Comparison of ENCODE assay signal across 22 cellular contexts in the genomic region with DNA sequence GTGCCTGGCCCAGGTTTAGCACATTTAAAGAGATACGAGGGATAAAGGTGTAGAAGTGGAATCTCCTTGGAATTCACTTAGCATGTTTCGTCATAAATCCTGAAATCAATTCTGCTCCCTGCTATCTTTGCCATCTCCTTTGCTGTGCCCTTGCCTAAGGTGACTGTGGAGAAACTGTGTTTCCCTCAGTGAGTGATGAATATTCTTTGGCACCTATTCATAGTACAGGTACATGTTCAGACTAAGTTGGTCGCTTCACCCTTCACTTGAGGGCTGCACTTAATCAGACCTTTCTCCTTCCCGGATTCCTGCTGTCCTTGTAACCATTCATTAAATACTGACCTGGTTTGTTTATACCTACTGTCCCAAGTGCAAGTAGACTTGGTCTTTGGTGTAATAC.
"Had no signal": no experiment of that assay in that cellular context is flagged by ENCODE, and none has a peak within 500 bp of the region (broad histone marks: within the 10 kb centered on the region; RNA-seq: fewer than 3 reads in every experiment).

No MANE protein-coding gene starts in this region.

- DNase-seq: activated CD4-positive, alpha-beta T cell treated with anti-CD3 and anti-CD28 coated beads for 4 hours; activated CD8-positive, alpha-beta memory T cell treated with anti-CD3 and anti-CD28 coated beads, Interleukin-2, amount 50 U/mL, for 4 hours; activated CD8-positive, alpha-beta T cell treated with anti-CD3 and anti-CD28 coated beads for 36 hours; activated T-cell treated with anti-CD3 and anti-CD28 coated beads, Interleukin-2, amount 50 U/mL, for 1 hour; aorta; body of pancreas; MM.1S; NCI-H1105; NCI-H1436 treated with DMSO at 0.1 percent for 48 hours; NCI-H187; NCI-H2081; NCI-H510A treated with DMSO at 0.1 percent for 48 hours; PC-3; SIG-M5; T-cell; T-helper 2 cell; T1000 had no signal

- ATAC-seq: activated CD8-positive, alpha-beta T cell treated with anti-CD3 and anti-CD28 coated beads for 36 hours; body of pancreas; K562; T-cell had no signal

- H3K27me3 ChIP-seq: body of pancreas, cardiac muscle cell had no signal

- H3K4me3 ChIP-seq: body of pancreas, cardiac muscle cell, K562 had no signal

- H3K9me3 ChIP-seq: body of pancreas had no signal

- H3K27ac ChIP-seq: cardiac muscle cell had no signal

- H3K27me3 Mint-ChIP-seq: activated CD8-positive, alpha-beta T cell treated with anti-CD3 and anti-CD28 coated beads for 36 hours; activated naive CD4-positive, alpha-beta T cell treated with anti-CD3 and anti-CD28 coated beads, Interleukin-2, amount 50 U/mL, for 24 hours; T-cell had no signal

- H3K4me3 Mint-ChIP-seq: activated CD8-positive, alpha-beta T cell treated with anti-CD3 and anti-CD28 coated beads for 36 hours; activated naive CD4-positive, alpha-beta T cell treated with anti-CD3 and anti-CD28 coated beads, Interleukin-2, amount 50 U/mL, for 24 hours; T-cell had no signal

- H3K27ac Mint-ChIP-seq: activated CD8-positive, alpha-beta T cell treated with anti-CD3 and anti-CD28 coated beads for 36 hours; activated naive CD4-positive, alpha-beta T cell treated with anti-CD3 and anti-CD28 coated beads, Interleukin-2, amount 50 U/mL, for 24 hours; T-cell had no signal

- FAIRE-seq: K562, RCC 7860, TTC549 had no signal

- H3K9me3 Mint-ChIP-seq: activated CD8-positive, alpha-beta T cell treated with anti-CD3 and anti-CD28 coated beads for 36 hours; activated naive CD4-positive, alpha-beta T cell treated with anti-CD3 and anti-CD28 coated beads, Interleukin-2, amount 50 U/mL, for 24 hours; T-cell had no signal
